Comparison of ENCODE assay signal across 1 cellular context in genomic region chr7:1087952-1088920, GRCh38.
TF ChIP-seq lines count a peak whose summit lies in the region.

TSS of gene GPER1 (plus strand) at chr7:1088113. CDS start at chr7:1091729, 3,616 bp downstream.

TF ChIP-seq in HepG2, 621 proteins besides CTCF, POLR2A, EP300 and RAD21 (continued from another document and continues in another):
- TF ChIP-seq ZNF800 (CRISPR knock-in tag; IDR thresholded peaks at IDR 0.05) (0 out of 2 replicates have a peak, but pooled peaks have one; percentile 41), MED13 (CRISPR knock-in tag; IDR thresholded peaks at IDR 0.05) (peak; percentile 72; the same call in 1 of the 2 replicates), NFKB2 (CRISPR knock-in tag; IDR thresholded peaks at IDR 0.05; ENCODE audit: borderline replicate concordance) (peak; percentile 71; the same call in 1 of the 2 replicates), ZNF839 (CRISPR knock-in tag; IDR thresholded peaks at IDR 0.05; ENCODE audit: borderline replicate concordance) (peak; percentile 64; the same call in 1 of the 2 replicates), MTA1 (CRISPR knock-in tag; IDR thresholded peaks at IDR 0.05; ENCODE audit: borderline replicate concordance) (peak; percentile 65; the same call in 1 of the 2 replicates), MTF2 (CRISPR knock-in tag; IDR thresholded peaks at IDR 0.05; ENCODE audit: borderline replicate concordance) (no peak), ZNF354B (CRISPR knock-in tag; IDR thresholded peaks at IDR 0.05) (no peak), ELF3 (CRISPR knock-in tag; IDR thresholded peaks at IDR 0.05) (no peak), ARID4A (CRISPR knock-in tag; IDR thresholded peaks at IDR 0.05; ENCODE audit: borderline replicate concordance) (peak; percentile 35; the same call in 1 of the 2 replicates), ZFY (CRISPR knock-in tag; IDR thresholded peaks at IDR 0.05) (peak; percentile 56; the same call in 1 of the 2 replicates), ZNF605 (CRISPR knock-in tag; IDR thresholded peaks at IDR 0.05) (0 out of 2 replicates have a peak, but pooled peaks have one; percentile 45), ZNF747 (CRISPR knock-in tag; IDR thresholded peaks at IDR 0.05; ENCODE audit: borderline replicate concordance) (no peak), NFATC3 (CRISPR knock-in tag; IDR thresholded peaks at IDR 0.05) (0 out of 2 replicates have a peak, but pooled peaks have one; percentile 57), MAF1 (CRISPR knock-in tag; IDR thresholded peaks at IDR 0.05; ENCODE audit: borderline replicate concordance) (0 out of 2 replicates have a peak, but pooled peaks have one; percentile 65), CREBL2 (CRISPR knock-in tag; IDR thresholded peaks at IDR 0.05; ENCODE audit: borderline replicate concordance) (no peak), MTERF4 (CRISPR knock-in tag; IDR thresholded peaks at IDR 0.05) (peak; percentile 61; the same call in 1 of the 2 replicates), ATF3 (CRISPR knock-in tag; IDR thresholded peaks at IDR 0.05) (no peak), EEA1 (CRISPR knock-in tag; IDR thresholded peaks at IDR 0.05; ENCODE audit: borderline replicate concordance) (no peak), ZNF3 (CRISPR knock-in tag; IDR thresholded peaks at IDR 0.05) (no peak), ZNF451 (CRISPR knock-in tag; IDR thresholded peaks at IDR 0.05) (no peak), SMAD1 (CRISPR knock-in tag; IDR thresholded peaks at IDR 0.05; ENCODE audit: borderline replicate concordance, low read depth) (no peak), BCL6 (CRISPR knock-in tag; IDR thresholded peaks at IDR 0.05) (no peak), SP4 (CRISPR knock-in tag; IDR thresholded peaks at IDR 0.05) (peak; percentile 48; the same call in 1 of the 2 replicates), ZBTB7A (CRISPR knock-in tag; IDR thresholded peaks at IDR 0.05) (peak; percentile 64), HCFC1 (IDR thresholded peaks at IDR 0.05; ENCODE audit: low read depth, low read length) (no peak), ZNF777 (CRISPR knock-in tag; IDR thresholded peaks at IDR 0.05) (0 out of 2 replicates have a peak, but pooled peaks have one; percentile 54), ZNF446 (CRISPR knock-in tag; IDR thresholded peaks at IDR 0.05) (0 out of 2 replicates have a peak, but pooled peaks have one; percentile 63), ZNF784 (CRISPR knock-in tag; IDR thresholded peaks at IDR 0.05; ENCODE audit: borderline replicate concordance) (no peak), NRL (CRISPR knock-in tag; IDR thresholded peaks at IDR 0.05; ENCODE audit: borderline replicate concordance) (peak; percentile 66; the same call in 1 of the 2 replicates), ZNF280B (CRISPR knock-in tag; IDR thresholded peaks at IDR 0.05; ENCODE audit: borderline replicate concordance) (peak; percentile 66; the same call in 1 of the 2 replicates), AGO2 (optimal IDR thresholded peaks at IDR 0.05; ENCODE audit: low read depth, low read length) (peak; percentile 85), PHB2 (IDR thresholded peaks at IDR 0.05; ENCODE audit: partially characterized antibody) (no peak), RARG (CRISPR knock-in tag; IDR thresholded peaks at IDR 0.05; ENCODE audit: low read depth) (no peak), ZNF543 (CRISPR knock-in tag; IDR thresholded peaks at IDR 0.05) (peak; percentile 75), MTF1 (CRISPR knock-in tag; IDR thresholded peaks at IDR 0.05) (0 out of 2 replicates have a peak, but pooled peaks have one; percentile 44), ZNF513 (CRISPR knock-in tag; conservative IDR thresholded peaks at IDR 0.05) (no peak), ZNF547 (CRISPR knock-in tag; IDR thresholded peaks at IDR 0.05) (peak; percentile 50; the same call in 1 of the 2 replicates), KLF11 (CRISPR knock-in tag; IDR thresholded peaks at IDR 0.05) (no peak), FOXP4 (CRISPR knock-in tag; IDR thresholded peaks at IDR 0.05) (peak; percentile 45; the same call in 1 of the 2 replicates), THAP9 (CRISPR knock-in tag; IDR thresholded peaks at IDR 0.05; ENCODE audit: borderline replicate concordance) (0 out of 2 replicates have a peak, but pooled peaks have one; percentile 28), SRSF1 (optimal IDR thresholded peaks at IDR 0.05; ENCODE audit: low read depth, low read length) (peak; percentile 61), TEAD2 (CRISPR knock-in tag; IDR thresholded peaks at IDR 0.05) (no peak), JUND (CRISPR knock-in tag; IDR thresholded peaks at IDR 0.05) (no peak), HOXA5 (CRISPR knock-in tag; IDR thresholded peaks at IDR 0.05) (peak; percentile 43; the same call in 1 of the 2 replicates), GZF1 (CRISPR knock-in tag; IDR thresholded peaks at IDR 0.05) (no peak), STAG1 (CRISPR knock-in tag; IDR thresholded peaks at IDR 0.05) (peak; percentile 10)
